In genomic region chr10:131448171-131448570, GRCh38 we compare ENCODE assay signal across 13 cellular contexts.
A peak's percentile ranks its signal among the peaks of the same experiment; 100 is the strongest.
DNase-seq lines count a peak whose midpoint lies in the region; ATAC-seq and TF ChIP-seq lines count a peak whose summit lies in the region.
"Had no signal": no experiment of that assay in that cellular context is flagged by ENCODE, and none has a peak within 500 bp of the region (broad histone marks: within the 10 kb centered on the region; RNA-seq: fewer than 3 reads in every experiment).

No MANE protein-coding gene starts in this region.

- no peak overlapping the region for H4K91ac ChIP-seq in neuronal stem cell (ENCODE audit: low read depth, low read length, poor library complexity)

- H3K27me3 ChIP-seq in BLaER1, result no peaks in the 10 kb centered on the region
- peaks cover 0 to 5% (median 0%) of the 10 kb centered on the region in 3 experiments for H3K27me3 ChIP-seq in neuronal stem cell (ENCODE audit: control insufficient read depth in 3 of 3, insufficient read depth in 3 of 3, low read depth in 1 of 3, low read length in 3 of 3)

- H3K79me1 ChIP-seq in neuronal stem cell (ENCODE audit: low read depth, low read length), result no peaks in the 10 kb centered on the region

- H3K14ac ChIP-seq in neuronal stem cell (ENCODE audit: low read length), result no peak overlapping the region

- H3K36me3 ChIP-seq in BLaER1, result no peaks in the 10 kb centered on the region
- no peaks in the 10 kb centered on the region for H3K36me3 ChIP-seq in neuronal stem cell (replicated peaks in 1 of 2; ENCODE audit: control insufficient read depth in 2 of 2, insufficient read depth in 2 of 2, low read length in 2 of 2)
- no peaks in the 10 kb centered on the region for H3K36me3 ChIP-seq in mucosa of descending colon (ENCODE audit: low read depth)

- no peak overlapping the region for H3K4me3 ChIP-seq in BLaER1
- no peak overlapping the region for H3K4me3 ChIP-seq in neuronal stem cell (ENCODE audit: low read length in 2 of 2)
- no peak overlapping the region for H3K4me3 ChIP-seq in mucosa of descending colon
- H3K4me3 ChIP-seq: GM23248 had no signal

- H4K8ac ChIP-seq in neuronal stem cell (ENCODE audit: low read depth, low read length), result no peak overlapping the region

- H3K27ac ChIP-seq in BLaER1, result no peak overlapping the region
- H3K27ac ChIP-seq in neuronal stem cell (replicated peaks; ENCODE audit: low read length), result no peak overlapping the region
- H3K27ac ChIP-seq: C4-2B, GM23248 had no signal

- DNase-seq in MV-4-11 (lab: John Stamatoyannopoulos, UW) (peak; percentile 24), islet precursor cell (peak; percentile 15), neuronal stem cell (ENCODE audit: low spot score) (no peak), hypothalamus (lab: John Stamatoyannopoulos, UW) (no peak), mucosa of descending colon (no peak)
- DNase-seq: Caco-2; CD4-positive, alpha-beta T cell; GM23248; HCEC 1CT; IMR-90 had no signal

- no peak overlapping the region for H2AFZ ChIP-seq in neuronal stem cell (ENCODE audit: low read length)
- H2AFZ ChIP-seq: GM23248 had no signal

- ATAC-seq in HG03378 (IDR thresholded peaks at IDR 0.05; ENCODE audit: unreplicated experiment) (no peak), mucosa of descending colon (no peak)

- H3K23ac ChIP-seq in neuronal stem cell (ENCODE audit: low read depth, low read length, poor library complexity), result no peak overlapping the region

- H2BK5ac ChIP-seq in neuronal stem cell (ENCODE audit: low read length), result no peak overlapping the region

- H3K4ac ChIP-seq in neuronal stem cell (ENCODE audit: low read length), result no peak overlapping the region

- H3K9ac ChIP-seq in BLaER1 (no peak overlapping the region), neuronal stem cell (ENCODE audit: low read depth, low read length, poor library complexity) (no peak overlapping the region)
- H3K9ac ChIP-seq: GM23248 had no signal

- TF ChIP-seq CTCF in mucosa of descending colon (IDR thresholded peaks at IDR 0.05), result no peak

- H2BK120ac ChIP-seq in neuronal stem cell (ENCODE audit: low read depth, low read length), result no peak overlapping the region

- intact Hi-C loops in mucosa of descending colon (cut with DNase I, micrococcal nuclease), result no loop called here

- no peak overlapping the region for H2BK15ac ChIP-seq in neuronal stem cell (ENCODE audit: low read length)

- H3K9me3 ChIP-seq in BLaER1, result no peaks in the 10 kb centered on the region
- no peaks in the 10 kb centered on the region for H3K9me3 ChIP-seq in neuronal stem cell (replicated peaks in 1 of 2; ENCODE audit: control insufficient read depth in 2 of 2, insufficient read depth in 1 of 2, low read depth in 1 of 2, low read length in 2 of 2)
- no peaks in the 10 kb centered on the region for H3K9me3 ChIP-seq in mucosa of descending colon
- H3K9me3 ChIP-seq: Caco-2 had no signal

- peak overlapping the region; percentile 27 for H3K18ac ChIP-seq in neuronal stem cell (ENCODE audit: low read length)

- H3K4me2 ChIP-seq in BLaER1 (peak overlapping the region; percentile 42; the same call in 1 of the 2 replicates), neuronal stem cell (ENCODE audit: insufficient read depth, low read length, poor library complexity, severe bottlenecking) (no peak overlapping the region)

- WGBS in neuronal stem cell (ENCODE audit: extremely low coverage in 2 of 2, insufficient read length in 2 of 2, insufficient replicate concordance in 1 of 2), 2 donors, result no CpG with 5 or more reads among the region's 13 CpGs

- no peak overlapping the region for H2BK12ac ChIP-seq in neuronal stem cell (ENCODE audit: low read length)

- H3K4me1 ChIP-seq in BLaER1 (peaks cover 58% of the 10 kb centered on the region), neuronal stem cell (ENCODE audit: control insufficient read depth in 2 of 2, insufficient read depth in 1 of 2, low read depth in 1 of 2, low read length in 2 of 2) (peaks cover 4% of the 10 kb centered on the region in 2 donors), mucosa of descending colon (ENCODE audit: low read depth) (no peaks in the 10 kb centered on the region)
- H3K4me1 ChIP-seq: Caco-2 had no signal

- H2AK5ac ChIP-seq in neuronal stem cell (ENCODE audit: low read depth, low read length), result no peak overlapping the region

- H4K20me1 ChIP-seq in BLaER1, result no peaks in the 10 kb centered on the region

Comparison
In these comparisons a context has a peak if more than half of its experiments do, and no peak if none do; other contexts are left out.
1. DNase-seq: peak in MV-4-11 (single experiment) and islet precursor cell (single experiment); none in neuronal stem cell (single experiment), hypothalamus (0 of 51) and mucosa of descending colon (0 of 3).